Comparison of ENCODE assay signal across 1 cellular context in the genomic region with DNA sequence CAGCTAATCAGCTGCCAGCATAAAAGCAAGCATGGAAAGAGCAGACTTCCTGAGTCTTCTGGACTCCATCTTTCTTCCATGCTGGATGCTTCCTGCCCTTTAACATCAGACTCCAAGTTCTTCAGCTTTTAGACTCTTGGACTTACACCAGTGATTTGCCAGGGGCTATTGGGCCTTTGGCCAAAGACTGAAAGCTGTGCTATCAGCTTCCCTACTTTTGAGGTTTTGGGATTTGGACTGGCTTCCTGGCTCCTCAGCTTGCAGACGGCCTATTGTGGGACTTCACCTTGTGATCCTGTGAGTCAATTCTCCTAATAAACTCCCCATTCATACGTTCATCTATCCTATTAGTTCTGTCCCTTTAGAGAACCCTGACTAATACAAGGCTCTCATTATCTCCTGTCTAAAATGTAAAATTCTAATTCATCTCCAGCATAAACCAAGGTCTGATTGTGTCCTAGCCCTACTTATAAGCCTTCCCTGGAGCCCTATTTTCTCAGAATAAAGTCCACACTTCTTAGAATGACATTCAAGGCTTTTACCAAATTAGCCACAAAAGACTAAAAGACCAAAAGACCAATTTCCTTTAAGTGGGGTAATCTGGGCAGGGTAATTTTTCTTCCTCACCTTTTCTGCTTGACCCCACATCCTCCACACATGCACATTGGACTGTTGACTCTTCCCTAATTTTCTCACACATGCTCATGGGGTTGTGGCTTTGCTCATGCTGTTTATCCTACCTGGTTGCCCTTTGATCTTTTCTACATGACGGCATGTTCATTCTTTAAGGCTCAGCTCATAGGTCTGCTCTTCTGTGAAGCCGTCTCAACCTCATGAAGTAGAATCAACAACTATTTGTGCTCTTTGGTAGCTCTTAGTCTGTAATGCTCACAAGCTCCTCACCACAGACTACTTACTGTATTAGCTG.
A peak's percentile ranks its signal among the peaks of the same experiment; 100 is the strongest.
TF ChIP-seq lines count a peak whose summit lies in the region.

No MANE protein-coding gene starts in this region.

TF ChIP-seq in HepG2, 621 proteins besides CTCF, POLR2A, EP300 and RAD21 (continues in another document):
- peak; percentile 64 for TF ChIP-seq SALL1 (CRISPR knock-in tag; IDR thresholded peaks at IDR 0.05)
- no peak for TF ChIP-seq TGIF2 (CRISPR knock-in tag; IDR thresholded peaks at IDR 0.05)
- TF ChIP-seq HMGXB4 (CRISPR knock-in tag; IDR thresholded peaks at IDR 0.05; ENCODE audit: borderline replicate concordance in 1 of 2, low read depth in 1 of 2), result 0 out of 4 replicates have a peak, but pooled peaks of 1 of the 2 experiments have one; percentile 24
- TF ChIP-seq ZSCAN25 (CRISPR knock-in tag; IDR thresholded peaks at IDR 0.05), result no peak
- no peak for TF ChIP-seq ZSCAN30 (CRISPR knock-in tag; IDR thresholded peaks at IDR 0.05)
- TF ChIP-seq FOXO1 (CRISPR knock-in tag; IDR thresholded peaks at IDR 0.05), result peak; percentile 91; the same call in 1 of the 2 replicates
- TF ChIP-seq ZNF562 (CRISPR knock-in tag; IDR thresholded peaks at IDR 0.05; ENCODE audit: borderline replicate concordance), result no peak
- no peak for TF ChIP-seq ATM (IDR thresholded peaks at IDR 0.05; ENCODE audit: borderline replicate concordance)
- peak; percentile 61; the same call in 1 of the 2 replicates for TF ChIP-seq ZGPAT (CRISPR knock-in tag; IDR thresholded peaks at IDR 0.05)
- peak; percentile 74 for TF ChIP-seq NR2F6 (IDR thresholded peaks at IDR 0.05)
- TF ChIP-seq NR2F6 (CRISPR knock-in tag; IDR thresholded peaks at IDR 0.05), result peak; percentile 87
- 0 out of 2 replicates have a peak, but pooled peaks have one; percentile 11 for TF ChIP-seq ZNF44 (CRISPR knock-in tag; IDR thresholded peaks at IDR 0.05)
- TF ChIP-seq HOXA3 (CRISPR knock-in tag; IDR thresholded peaks at IDR 0.05), result peak; percentile 51; the same call in 1 of the 2 replicates
- TF ChIP-seq ZNF543 (CRISPR knock-in tag; IDR thresholded peaks at IDR 0.05), result no peak
- TF ChIP-seq ZNF34 (CRISPR knock-in tag; IDR thresholded peaks at IDR 0.05; ENCODE audit: borderline replicate concordance), result no peak
- TF ChIP-seq, protein P1, sequence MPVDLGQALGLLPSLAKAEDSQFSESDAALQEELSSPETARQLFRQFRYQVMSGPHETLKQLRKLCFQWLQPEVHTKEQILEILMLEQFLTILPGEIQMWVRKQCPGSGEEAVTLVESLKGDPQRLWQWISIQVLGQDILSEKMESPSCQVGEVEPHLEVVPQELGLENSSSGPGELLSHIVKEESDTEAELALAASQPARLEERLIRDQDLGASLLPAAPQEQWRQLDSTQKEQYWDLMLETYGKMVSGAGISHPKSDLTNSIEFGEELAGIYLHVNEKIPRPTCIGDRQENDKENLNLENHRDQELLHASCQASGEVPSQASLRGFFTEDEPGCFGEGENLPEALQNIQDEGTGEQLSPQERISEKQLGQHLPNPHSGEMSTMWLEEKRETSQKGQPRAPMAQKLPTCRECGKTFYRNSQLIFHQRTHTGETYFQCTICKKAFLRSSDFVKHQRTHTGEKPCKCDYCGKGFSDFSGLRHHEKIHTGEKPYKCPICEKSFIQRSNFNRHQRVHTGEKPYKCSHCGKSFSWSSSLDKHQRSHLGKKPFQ (CRISPR knock-in tag; IDR thresholded peaks at IDR 0.05; ENCODE audit: insufficient replicate concordance), result no peak
- no peak for TF ChIP-seq ARNT (IDR thresholded peaks at IDR 0.05)
- TF ChIP-seq, protein P2, sequence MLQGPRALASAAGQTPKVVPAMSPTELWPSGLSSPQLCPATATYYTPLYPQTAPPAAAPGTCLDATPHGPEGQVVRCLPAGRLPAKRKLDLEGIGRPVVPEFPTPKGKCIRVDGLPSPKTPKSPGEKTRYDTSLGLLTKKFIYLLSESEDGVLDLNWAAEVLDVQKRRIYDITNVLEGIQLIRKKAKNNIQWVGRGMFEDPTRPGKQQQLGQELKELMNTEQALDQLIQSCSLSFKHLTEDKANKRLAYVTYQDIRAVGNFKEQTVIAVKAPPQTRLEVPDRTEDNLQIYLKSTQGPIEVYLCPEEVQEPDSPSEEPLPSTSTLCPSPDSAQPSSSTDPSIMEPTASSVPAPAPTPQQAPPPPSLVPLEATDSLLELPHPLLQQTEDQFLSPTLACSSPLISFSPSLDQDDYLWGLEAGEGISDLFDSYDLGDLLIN (CRISPR knock-in tag; IDR thresholded peaks at IDR 0.05; ENCODE audit: borderline replicate concordance), result no peak
- TF ChIP-seq, protein P3, sequence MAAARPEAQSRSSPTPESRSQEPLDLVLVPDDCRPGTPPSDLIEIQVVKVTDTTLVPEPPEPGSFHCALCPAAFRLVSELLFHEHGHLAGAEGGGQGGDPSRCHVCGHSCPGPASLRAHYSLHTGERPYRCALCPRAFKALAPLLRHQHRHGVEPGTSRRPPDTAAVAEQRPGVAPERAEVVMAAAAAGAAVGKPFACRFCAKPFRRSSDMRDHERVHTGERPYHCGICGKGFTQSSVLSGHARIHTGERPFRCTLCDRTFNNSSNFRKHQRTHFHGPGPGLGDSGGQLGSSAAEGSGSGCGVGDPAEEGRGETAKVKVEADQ (CRISPR knock-in tag; IDR thresholded peaks at IDR 0.05; ENCODE audit: borderline replicate concordance), result no peak
- no peak for TF ChIP-seq SETDB1 (CRISPR knock-in tag; IDR thresholded peaks at IDR 0.05; ENCODE audit: borderline replicate concordance)
- peak; percentile 76 for TF ChIP-seq ZNF12 (CRISPR knock-in tag; IDR thresholded peaks at IDR 0.05)
- TF ChIP-seq, protein P4, sequence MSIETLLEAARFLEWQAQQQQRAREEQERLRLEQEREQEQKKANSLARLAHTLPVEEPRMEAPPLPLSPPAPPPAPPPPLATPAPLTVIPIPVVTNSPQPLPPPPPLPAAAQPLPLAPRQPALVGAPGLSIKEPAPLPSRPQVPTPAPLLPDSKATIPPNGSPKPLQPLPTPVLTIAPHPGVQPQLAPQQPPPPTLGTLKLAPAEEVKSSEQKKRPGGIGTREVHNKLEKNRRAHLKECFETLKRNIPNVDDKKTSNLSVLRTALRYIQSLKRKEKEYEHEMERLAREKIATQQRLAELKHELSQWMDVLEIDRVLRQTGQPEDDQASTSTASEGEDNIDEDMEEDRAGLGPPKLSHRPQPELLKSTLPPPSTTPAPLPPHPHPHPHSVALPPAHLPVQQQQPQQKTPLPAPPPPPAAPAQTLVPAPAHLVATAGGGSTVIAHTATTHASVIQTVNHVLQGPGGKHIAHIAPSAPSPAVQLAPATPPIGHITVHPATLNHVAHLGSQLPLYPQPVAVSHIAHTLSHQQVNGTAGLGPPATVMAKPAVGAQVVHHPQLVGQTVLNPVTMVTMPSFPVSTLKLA (IDR thresholded peaks at IDR 0.05), result peak; percentile 70; the same call in 1 of the 2 replicates
- peak; percentile 58 for TF ChIP-seq ZEB1 (IDR thresholded peaks at IDR 0.05; ENCODE audit: insufficient replicate concordance, low read depth)
- TF ChIP-seq HOXA7 (CRISPR knock-in tag; IDR thresholded peaks at IDR 0.05), result no peak
- TF ChIP-seq YEATS2 (CRISPR knock-in tag; IDR thresholded peaks at IDR 0.05; ENCODE audit: borderline replicate concordance), result peak; percentile 27; the same call in 1 of the 2 replicates
- TF ChIP-seq HOXD1 (CRISPR knock-in tag; IDR thresholded peaks at IDR 0.05), result no peak
- peak; percentile 71; the same call in 1 of the 2 replicates for TF ChIP-seq SOX5 (CRISPR knock-in tag; IDR thresholded peaks at IDR 0.05; ENCODE audit: borderline replicate concordance)
- no peak for TF ChIP-seq TRAFD1 (CRISPR knock-in tag; IDR thresholded peaks at IDR 0.05; ENCODE audit: borderline replicate concordance)
- TF ChIP-seq ZNF660 (CRISPR knock-in tag; IDR thresholded peaks at IDR 0.05; ENCODE audit: borderline replicate concordance, low read depth), result no peak
- peak; percentile 75 for TF ChIP-seq NR2F2 (IDR thresholded peaks at IDR 0.05; ENCODE audit: borderline replicate concordance, low read depth)
- peak; percentile 49; the same call in 1 of the 2 replicates for TF ChIP-seq DPF2 (CRISPR knock-in tag; IDR thresholded peaks at IDR 0.05; ENCODE audit: borderline replicate concordance, low read depth)
- TF ChIP-seq, protein P5, sequence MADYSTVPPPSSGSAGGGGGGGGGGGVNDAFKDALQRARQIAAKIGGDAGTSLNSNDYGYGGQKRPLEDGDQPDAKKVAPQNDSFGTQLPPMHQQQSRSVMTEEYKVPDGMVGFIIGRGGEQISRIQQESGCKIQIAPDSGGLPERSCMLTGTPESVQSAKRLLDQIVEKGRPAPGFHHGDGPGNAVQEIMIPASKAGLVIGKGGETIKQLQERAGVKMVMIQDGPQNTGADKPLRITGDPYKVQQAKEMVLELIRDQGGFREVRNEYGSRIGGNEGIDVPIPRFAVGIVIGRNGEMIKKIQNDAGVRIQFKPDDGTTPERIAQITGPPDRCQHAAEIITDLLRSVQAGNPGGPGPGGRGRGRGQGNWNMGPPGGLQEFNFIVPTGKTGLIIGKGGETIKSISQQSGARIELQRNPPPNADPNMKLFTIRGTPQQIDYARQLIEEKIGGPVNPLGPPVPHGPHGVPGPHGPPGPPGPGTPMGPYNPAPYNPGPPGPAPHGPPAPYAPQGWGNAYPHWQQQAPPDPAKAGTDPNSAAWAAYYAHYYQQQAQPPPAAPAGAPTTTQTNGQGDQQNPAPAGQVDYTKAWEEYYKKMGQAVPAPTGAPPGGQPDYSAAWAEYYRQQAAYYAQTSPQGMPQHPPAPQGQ (CRISPR knock-in tag; IDR thresholded peaks at IDR 0.05; ENCODE audit: borderline replicate concordance), result no peak
- no peak for TF ChIP-seq ZKSCAN1 (IDR thresholded peaks at IDR 0.05; ENCODE audit: low read length)
- TF ChIP-seq IRF9 (CRISPR knock-in tag; IDR thresholded peaks at IDR 0.05; ENCODE audit: borderline replicate concordance), result no peak
- TF ChIP-seq TBX3 (IDR thresholded peaks at IDR 0.05; ENCODE audit: borderline replicate concordance), result peak; percentile 90
- no peak for TF ChIP-seq PHF8 (CRISPR knock-in tag; IDR thresholded peaks at IDR 0.05)
- TF ChIP-seq, protein P6, sequence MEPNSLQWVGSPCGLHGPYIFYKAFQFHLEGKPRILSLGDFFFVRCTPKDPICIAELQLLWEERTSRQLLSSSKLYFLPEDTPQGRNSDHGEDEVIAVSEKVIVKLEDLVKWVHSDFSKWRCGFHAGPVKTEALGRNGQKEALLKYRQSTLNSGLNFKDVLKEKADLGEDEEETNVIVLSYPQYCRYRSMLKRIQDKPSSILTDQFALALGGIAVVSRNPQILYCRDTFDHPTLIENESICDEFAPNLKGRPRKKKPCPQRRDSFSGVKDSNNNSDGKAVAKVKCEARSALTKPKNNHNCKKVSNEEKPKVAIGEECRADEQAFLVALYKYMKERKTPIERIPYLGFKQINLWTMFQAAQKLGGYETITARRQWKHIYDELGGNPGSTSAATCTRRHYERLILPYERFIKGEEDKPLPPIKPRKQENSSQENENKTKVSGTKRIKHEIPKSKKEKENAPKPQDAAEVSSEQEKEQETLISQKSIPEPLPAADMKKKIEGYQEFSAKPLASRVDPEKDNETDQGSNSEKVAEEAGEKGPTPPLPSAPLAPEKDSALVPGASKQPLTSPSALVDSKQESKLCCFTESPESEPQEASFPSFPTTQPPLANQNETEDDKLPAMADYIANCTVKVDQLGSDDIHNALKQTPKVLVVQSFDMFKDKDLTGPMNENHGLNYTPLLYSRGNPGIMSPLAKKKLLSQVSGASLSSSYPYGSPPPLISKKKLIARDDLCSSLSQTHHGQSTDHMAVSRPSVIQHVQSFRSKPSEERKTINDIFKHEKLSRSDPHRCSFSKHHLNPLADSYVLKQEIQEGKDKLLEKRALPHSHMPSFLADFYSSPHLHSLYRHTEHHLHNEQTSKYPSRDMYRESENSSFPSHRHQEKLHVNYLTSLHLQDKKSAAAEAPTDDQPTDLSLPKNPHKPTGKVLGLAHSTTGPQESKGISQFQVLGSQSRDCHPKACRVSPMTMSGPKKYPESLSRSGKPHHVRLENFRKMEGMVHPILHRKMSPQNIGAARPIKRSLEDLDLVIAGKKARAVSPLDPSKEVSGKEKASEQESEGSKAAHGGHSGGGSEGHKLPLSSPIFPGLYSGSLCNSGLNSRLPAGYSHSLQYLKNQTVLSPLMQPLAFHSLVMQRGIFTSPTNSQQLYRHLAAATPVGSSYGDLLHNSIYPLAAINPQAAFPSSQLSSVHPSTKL (CRISPR knock-in tag; IDR thresholded peaks at IDR 0.05), result peak; percentile 92
